12 cellular contexts compared by ENCODE assay signal in genomic region chr19:48770223-48770622, GRCh38. TPM values are rescaled to one million over a fixed set of nuclear protein-coding genes. Genes with fewer than 3 reads are reported as not detected.
A peak's percentile ranks its signal among the peaks of the same experiment; 100 is the strongest.
DNase-seq lines count a peak whose midpoint lies in the region; ATAC-seq and TF ChIP-seq lines count a peak whose summit lies in the region.
"Had no signal": no experiment of that assay in that cellular context is flagged by ENCODE, and none has a peak within 500 bp of the region (broad histone marks: within the 10 kb centered on the region; RNA-seq: fewer than 3 reads in every experiment).

No MANE protein-coding gene starts in this region.

- TF ChIP-seq CTCF in RWPE2 (IDR thresholded peaks at IDR 0.05; ENCODE audit: poor library complexity, severe bottlenecking), result no peak
- no peak for TF ChIP-seq CTCF in psoas muscle (IDR thresholded peaks at IDR 0.05)

- H3K27me3 ChIP-seq in RWPE2 (ENCODE audit: insufficient read depth, poor library complexity, severe bottlenecking), result no peaks in the 10 kb centered on the region
- no peaks in the 10 kb centered on the region for H3K27me3 ChIP-seq in psoas muscle (ENCODE audit: insufficient read depth in 3 of 3, low read length in 2 of 3)

- 67 to 77% (median 68%) methylated on average over 8 of the region's 8 CpGs for WGBS in psoas muscle, 3 donors

- ATAC-seq in RWPE2 (ENCODE audit: low read depth), result peak; percentile 95
- ATAC-seq in psoas muscle, result no peak
- ATAC-seq in HG03521 (IDR thresholded peaks at IDR 0.05; ENCODE audit: unreplicated experiment), result no peak
- no peak for ATAC-seq in GM21381 (IDR thresholded peaks at IDR 0.05; ENCODE audit: unreplicated experiment)

- H3K9me3 ChIP-seq in RWPE2 (ENCODE audit: severe bottlenecking), result no peaks in the 10 kb centered on the region
- H3K9me3 ChIP-seq in psoas muscle, result no peaks in the 10 kb centered on the region
- H3K9me3 ChIP-seq: SJCRH30 had no signal

- no peak overlapping the region for H3K4me3 ChIP-seq in RWPE2 (ENCODE audit: severe bottlenecking)
- H3K4me3 ChIP-seq in psoas muscle, result no peak overlapping the region

- H3K27ac ChIP-seq in RWPE2 (ENCODE audit: poor library complexity, severe bottlenecking) (no peak overlapping the region), psoas muscle (peak overlapping the region; percentile 88)

- H3K4me1 ChIP-seq in RWPE2 (ENCODE audit: insufficient read depth, poor library complexity, severe bottlenecking) (peaks cover 9% of the 10 kb centered on the region), psoas muscle (peaks cover 42% of the 10 kb centered on the region)

- H3K36me3 ChIP-seq in RWPE2 (ENCODE audit: low read depth) (no peaks in the 10 kb centered on the region), psoas muscle (ENCODE audit: insufficient read depth in 1 of 2, low read depth in 1 of 2) (no peaks in the 10 kb centered on the region)
- H3K36me3 ChIP-seq: SJCRH30 had no signal

- DNase-seq in EH (ENCODE audit: low read depth), result peak; percentile 83
- DNase-seq in RWPE2 (ENCODE audit: low spot score), result no peak
- peak; percentile 49 for DNase-seq in fibroblast of gingiva (ENCODE audit: low read depth)
- no peak for DNase-seq in psoas muscle
- DNase-seq in activated naive CD4-positive, alpha-beta T cell (lab: John Stamatoyannopoulos, UW), result no peak
- no peak for DNase-seq in activated CD4-positive, alpha-beta T cell treated with anti-CD3 and anti-CD28 coated beads, Interleukin-2, amount 50 U/mL, for 1 hour
- DNase-seq: activated naive CD4-positive, alpha-beta T cell treated with Interleukin-2 at 50 U/mL for 16 hours; NCI-H1048; SJCRH30 had no signal

- intact Hi-C loops in psoas muscle (cut with DNase I), result no loop called here

RNA-seq across cellular contexts. Expression of gene FGF21, which starts 14.9 kb away (rescaled TPM):
- total RNA-seq in psoas muscle, result 1 to 10 TPM in 2 of 4 donors, not detected in 2; 1.7 to 6.2 TPM
- under 1 TPM in 2 of 3 donors, not detected in 1; 0.06 to 0.31 TPM for polyA plus RNA-seq in psoas muscle
- total RNA-seq: endothelial cell of umbilical vein, SJCRH30 had no signal
- polyA plus RNA-seq: endothelial cell of umbilical vein had no signal

RNA-seq across cellular contexts. Expression of gene FUT1, which starts 17.8 kb away (rescaled TPM):
- 1 to 10 TPM; 1.6 to 2.3 (median 2.0) TPM for total RNA-seq in psoas muscle
- polyA plus RNA-seq in psoas muscle, result 1 to 10 TPM; 1.1 to 1.3 (median 1.3) TPM
- total RNA-seq: SJCRH30 had no signal

RNA-seq across cellular contexts. Expression of gene IZUMO1, which starts 23.5 kb away (rescaled TPM):
- under 1 TPM in 3 of 4 donors, not detected in 1; 0.26 to 0.76 (median 0.36) TPM for total RNA-seq in psoas muscle
- under 1 TPM in 2 of 3 donors, not detected in 1; 0.18 to 0.66 TPM for polyA plus RNA-seq in psoas muscle
- total RNA-seq: SJCRH30 had no signal

RNA-seq across cellular contexts. Expression of gene RASIP1, which starts 29.8 kb away (rescaled TPM):
- total RNA-seq in psoas muscle, result 1 to 10 TPM; 6.9 to 9.7 (median 8.0) TPM
- polyA plus RNA-seq in psoas muscle, result 1 to 10 TPM; 3.9 to 7.7 (median 4.9) TPM

RNA-seq across cellular contexts. Expression of gene BCAT2, which starts 40.6 kb away (rescaled TPM):
- total RNA-seq in psoas muscle, result 10 to 100 TPM; 24.6 to 48.5 (median 29.9) TPM
- polyA plus RNA-seq in psoas muscle, result 10 to 100 TPM; 14.4 to 22.9 (median 20.0) TPM

Comparison
In these comparisons a context has a peak if more than half of its experiments do, and no peak if none do; other contexts are left out.
1. DNase-seq: peak in EH (single experiment) and fibroblast of gingiva (single experiment); none in RWPE2 (single experiment), psoas muscle (0 of 2), activated naive CD4-positive, alpha-beta T cell (0 of 4) and activated CD4-positive, alpha-beta T cell treated with anti-CD3 and anti-CD28 coated beads, Interleukin-2, amount 50 U/mL, for 1 hour (single experiment).